8 cellular contexts compared by ENCODE assay signal in genomic region chr2:71880287-71880686, GRCh38.
"Had no signal": no experiment of that assay in that cellular context is flagged by ENCODE, and none has a peak within 500 bp of the region (broad histone marks: within the 10 kb centered on the region; RNA-seq: fewer than 3 reads in every experiment).

No MANE protein-coding gene starts in this region.

- H3K36me3 Mint-ChIP-seq: activated naive CD4-positive, alpha-beta T cell treated with anti-CD3 and anti-CD28 coated beads, Interleukin-2, amount 10 ng/mL, durations not matched to agents 7 days and 5 days; mesothelial cell of epicardium; stimulated activated effector memory CD8-positive, alpha-beta T cell treated with anti-CD3 and anti-CD28 coated beads, Interleukin-12 subunit alpha, Interleukin-12 subunit beta, amount 100 ng/mL, for 72 hours had no signal

- DNase-seq: activated CD4-positive, alpha-beta T cell treated with anti-CD3 and anti-CD28 coated beads, Interleukin-2, amount 50 U/mL, for 4 hours; activated CD4-positive, CD25-positive, alpha-beta regulatory T cell treated with anti-CD3 and anti-CD28 coated beads, Interleukin-2, amount 50 U/mL, for 72 hours; activated naive CD4-positive, alpha-beta T cell treated with anti-CD3 and anti-CD28 coated beads, Interleukin-2, amount 10 ng/mL, durations not matched to agents 7 days and 5 days; activated T-cell treated with anti-CD3 and anti-CD28 coated beads for 4 hours; hippocampal formation; T-helper 1 cell had no signal

- H3K27ac Mint-ChIP-seq: activated naive CD4-positive, alpha-beta T cell treated with anti-CD3 and anti-CD28 coated beads, Interleukin-2, amount 10 ng/mL, durations not matched to agents 7 days and 5 days; mesothelial cell of epicardium; stimulated activated effector memory CD8-positive, alpha-beta T cell treated with anti-CD3 and anti-CD28 coated beads, Interleukin-12 subunit alpha, Interleukin-12 subunit beta, amount 100 ng/mL, for 72 hours had no signal

- H3K9me3 Mint-ChIP-seq: activated naive CD4-positive, alpha-beta T cell treated with anti-CD3 and anti-CD28 coated beads, Interleukin-2, amount 10 ng/mL, durations not matched to agents 7 days and 5 days; stimulated activated effector memory CD8-positive, alpha-beta T cell treated with anti-CD3 and anti-CD28 coated beads, Interleukin-12 subunit alpha, Interleukin-12 subunit beta, amount 100 ng/mL, for 72 hours had no signal

- H3K4me3 Mint-ChIP-seq: activated naive CD4-positive, alpha-beta T cell treated with anti-CD3 and anti-CD28 coated beads, Interleukin-2, amount 10 ng/mL, durations not matched to agents 7 days and 5 days; mesothelial cell of epicardium; stimulated activated effector memory CD8-positive, alpha-beta T cell treated with anti-CD3 and anti-CD28 coated beads, Interleukin-12 subunit alpha, Interleukin-12 subunit beta, amount 100 ng/mL, for 72 hours had no signal

- H3K4me1 Mint-ChIP-seq: activated naive CD4-positive, alpha-beta T cell treated with anti-CD3 and anti-CD28 coated beads, Interleukin-2, amount 10 ng/mL, durations not matched to agents 7 days and 5 days; stimulated activated effector memory CD8-positive, alpha-beta T cell treated with anti-CD3 and anti-CD28 coated beads, Interleukin-12 subunit alpha, Interleukin-12 subunit beta, amount 100 ng/mL, for 72 hours had no signal
